2 cellular contexts compared by ENCODE assay signal in the genomic region with DNA sequence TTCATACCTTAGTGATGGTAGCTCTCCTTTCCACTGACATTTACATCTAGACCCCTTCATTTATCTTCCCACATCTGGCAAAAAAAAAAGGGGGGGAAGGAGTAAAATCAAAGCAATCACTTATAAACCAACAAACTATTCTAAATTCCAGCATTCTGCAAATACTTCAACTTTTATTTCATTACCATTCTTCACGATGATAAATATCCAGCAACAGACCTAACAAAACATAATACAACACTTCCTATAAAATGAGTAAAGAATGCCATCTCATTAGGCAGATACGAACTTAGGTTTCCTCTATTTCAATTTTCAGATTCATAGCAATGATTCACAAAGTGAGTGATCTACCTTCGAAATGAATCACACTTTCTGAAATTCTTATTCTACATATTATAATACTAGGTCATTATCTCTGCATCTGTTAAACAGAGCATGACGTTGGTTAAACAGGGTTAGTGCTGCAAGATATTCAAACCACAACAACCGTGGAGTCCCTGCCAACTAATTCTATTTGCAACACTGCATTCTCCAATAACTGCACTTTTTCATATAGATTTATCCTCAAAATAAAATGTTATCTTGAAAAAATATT.
TF ChIP-seq lines count a peak whose summit lies in the region.

LRRFIP2 (minus strand) TSS at position 51 of the 595 bp plus-strand sequence. CDS start 25,599 bp downstream, outside the sequence.

TF ChIP-seq in SK-N-SH, 30 proteins besides CTCF, POLR2A, EP300 and RAD21 (continued from another document):
- TF ChIP-seq PBX3 (IDR thresholded peaks at IDR 0.05) (peak; percentile 42; the same call in 1 of the 2 replicates), ZBTB33 (IDR thresholded peaks at IDR 0.05; ENCODE audit: borderline replicate concordance, low read depth) (no peak), RFX5 (IDR thresholded peaks at IDR 0.05; ENCODE audit: low read length) (no peak), JUND (IDR thresholded peaks at IDR 0.05) (peak; percentile 72), TCF12 (IDR thresholded peaks at IDR 0.05) (peak; percentile 48; the same call in 1 of the 2 replicates), POLR2AphosphoS5 (IDR thresholded peaks at IDR 0.05; ENCODE audit: low read depth, low read length) (peak; percentile 21; the same call in 1 of the 2 replicates), FOSL2 (IDR thresholded peaks at IDR 0.05; ENCODE audit: borderline replicate concordance, low read depth) (peak; percentile 70), TEAD4 (IDR thresholded peaks at IDR 0.05; ENCODE audit: borderline replicate concordance, insufficient read depth) (peak; percentile 38; the same call in 1 of the 2 replicates), NFIC (IDR thresholded peaks at IDR 0.05; ENCODE audit: borderline replicate concordance) (0 out of 2 replicates have a peak, but pooled peaks have one; percentile 39)

TF ChIP-seq in endothelial cell of umbilical vein, 7 proteins besides CTCF, POLR2A, EP300 and RAD21 (continued from another document):
- TF ChIP-seq, protein P1, sequence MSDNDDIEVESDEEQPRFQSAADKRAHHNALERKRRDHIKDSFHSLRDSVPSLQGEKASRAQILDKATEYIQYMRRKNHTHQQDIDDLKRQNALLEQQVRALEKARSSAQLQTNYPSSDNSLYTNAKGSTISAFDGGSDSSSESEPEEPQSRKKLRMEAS (IDR thresholded peaks at IDR 0.05; ENCODE audit: insufficient read depth, insufficient read length), result no peak
- peak; percentile 81 for TF ChIP-seq FOS (IDR thresholded peaks at IDR 0.05; ENCODE audit: borderline replicate concordance, insufficient read depth, low read length)
- TF ChIP-seq MYC (IDR thresholded peaks at IDR 0.05; ENCODE audit: low read depth, low read length), result no peak
- TF ChIP-seq GATA2 (IDR thresholded peaks at IDR 0.05; ENCODE audit: insufficient read depth, insufficient read length, low read depth, low read length), result peak; percentile 86
